In genomic region chrX:112653017-112653416, GRCh38 we compare ENCODE assay signal across 32 cellular contexts. TPM values are rescaled to one million over a fixed set of nuclear protein-coding genes. Genes with fewer than 3 reads are reported as not detected.
"Had no signal": no experiment of that assay in that cellular context is flagged by ENCODE, and none has a peak within 500 bp of the region (broad histone marks: within the 10 kb centered on the region; RNA-seq: fewer than 3 reads in every experiment).

No MANE protein-coding gene starts in this region.

- H3K27ac ChIP-seq: colonic mucosa, epithelial cell of prostate, esophagus squamous epithelium, gastrocnemius medialis, heart right ventricle, left lung, lower lobe of right lung had no signal

- H3K9me3 ChIP-seq: colonic mucosa, esophagus squamous epithelium, gastrocnemius medialis, left lung, lower lobe of right lung, mucosa of descending colon had no signal

- FAIRE-seq: endometrium, islet of Langerhans, keratinocyte had no signal

- DNase-seq: colonic mucosa; cortex of kidney; effector CD8-positive, alpha-beta T cell; effector memory CD8-positive, alpha-beta T cell; endodermal cell; erythroblast; esophagus squamous epithelium; foreskin fibroblast; foreskin melanocyte; gastrocnemius medialis; glutamatergic neuron; head of caudate nucleus; heart right ventricle; hippocampal formation; left cardiac atrium; left lung; left ventricle myocardium superior; lower lobe of right lung; mesenchymal stem cell; mucosa of descending colon; naive B cell had no signal

- H3K27me3 ChIP-seq: colonic mucosa, esophagus squamous epithelium, gastrocnemius medialis had no signal

- H3K27ac Mint-ChIP-seq: dendritic cell treated with granulocyte-macrophage colony-stimulating factor and Interleukin-4, amounts not matched to agents 40 ng/mL and 50 ng/mL, for 4 days; effector memory CD8-positive, alpha-beta T cell; endodermal cell; mesothelial cell of epicardium; naive B cell had no signal

- H3K36me3 ChIP-seq: colonic mucosa, esophagus squamous epithelium, gastrocnemius medialis, heart right ventricle, left lung, lower lobe of right lung had no signal

- H3K4me3 Mint-ChIP-seq: dendritic cell treated with granulocyte-macrophage colony-stimulating factor and Interleukin-4, amounts not matched to agents 40 ng/mL and 50 ng/mL, for 4 days; effector memory CD8-positive, alpha-beta T cell; endodermal cell; mesothelial cell of epicardium; naive B cell had no signal

- H3K27me3 Mint-ChIP-seq: dendritic cell treated with granulocyte-macrophage colony-stimulating factor and Interleukin-4, amounts not matched to agents 40 ng/mL and 50 ng/mL, for 4 days; effector memory CD8-positive, alpha-beta T cell had no signal

- H3K4me3 ChIP-seq: colonic mucosa, esophagus squamous epithelium, gastrocnemius medialis, heart right ventricle, left lung, lower lobe of right lung, mucosa of descending colon had no signal

- H3K4me1 ChIP-seq: colonic mucosa, esophagus squamous epithelium, gastrocnemius medialis, heart right ventricle, left lung, lower lobe of right lung had no signal

- H3K36me3 Mint-ChIP-seq: naive B cell had no signal

- H3K4me1 Mint-ChIP-seq: endodermal cell, mesothelial cell of epicardium, naive B cell had no signal

- ATAC-seq: effector memory CD8-positive, alpha-beta T cell; esophagus mucosa; gastrocnemius medialis; heart right ventricle; left cardiac atrium; left lung; left ventricle myocardium superior; lower lobe of right lung; mucosa of descending colon had no signal

RNA-seq across cellular contexts. Expression of gene LHFPL1, which starts 26.7 kb away (rescaled TPM):
- total RNA-seq: colonic mucosa, glomerular endothelial cell, kidney epithelial cell, mesenteric fat pad, myocyte had no signal
- polyA plus RNA-seq: keratinocyte had no signal
